Comparison of ENCODE assay signal across 21 cellular contexts in the genomic region with DNA sequence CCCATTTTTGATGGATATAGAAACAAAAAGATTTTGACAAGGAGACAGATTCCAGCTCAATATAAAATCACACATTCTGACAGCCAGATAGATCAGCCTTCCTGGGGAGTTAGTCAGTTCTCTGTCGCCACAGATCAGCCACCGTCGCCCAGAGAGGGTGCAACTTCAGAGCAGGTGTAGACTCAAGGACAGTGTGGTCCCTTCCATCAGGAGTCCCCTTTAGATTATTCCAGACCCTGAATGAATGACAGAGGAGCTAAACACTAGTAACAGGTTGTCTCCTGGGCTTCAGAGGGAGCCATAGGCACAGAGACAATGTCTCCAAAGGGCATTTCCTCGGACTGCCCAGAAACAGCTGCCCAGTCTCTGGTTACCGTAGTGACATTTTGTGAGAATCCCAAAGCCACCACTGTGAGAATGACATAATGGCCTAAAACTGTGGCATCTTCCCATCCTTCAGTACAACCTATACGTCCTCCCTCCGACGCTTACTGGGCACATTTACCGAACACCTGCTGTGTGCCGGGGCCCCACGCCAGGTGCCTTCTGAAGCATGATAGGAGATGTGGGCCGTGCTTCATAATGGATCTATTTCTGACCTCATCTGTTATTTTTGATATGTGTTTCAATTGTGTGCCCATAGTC. TPM values are rescaled to one million over a fixed set of nuclear protein-coding genes. Genes with fewer than 3 reads are reported as not detected.
DNase-seq lines count a peak whose midpoint lies in the region.
"Had no signal": no experiment of that assay in that cellular context is flagged by ENCODE, and none has a peak within 500 bp of the region (broad histone marks: within the 10 kb centered on the region; RNA-seq: fewer than 3 reads in every experiment).

No MANE protein-coding gene starts in this region.

- H3K36me3 ChIP-seq in mesendoderm (ENCODE audit: control insufficient read depth, insufficient read depth, low read length) = no peaks in the 10 kb centered on the region
- H3K36me3 ChIP-seq: colonic mucosa had no signal

- no peak overlapping the region for H3K4ac ChIP-seq in mesendoderm (ENCODE audit: low read depth, low read length)

- no peak overlapping the region for H3K18ac ChIP-seq in mesendoderm (ENCODE audit: low read length)

- no peak overlapping the region for H3K23ac ChIP-seq in mesendoderm (ENCODE audit: low read length)

- no peaks in the 10 kb centered on the region for H3K79me2 ChIP-seq in mesendoderm (ENCODE audit: control insufficient read depth, insufficient read depth, low read length)
- H3K79me2 ChIP-seq: hepatocyte had no signal

- H3K56ac ChIP-seq in mesendoderm (ENCODE audit: low read length) = no peak overlapping the region

- H2BK5ac ChIP-seq in mesendoderm (ENCODE audit: low read length) = no peak overlapping the region

- no peak overlapping the region for H4K5ac ChIP-seq in mesendoderm (ENCODE audit: low read length)

- H3K4me1 ChIP-seq in mesendoderm (ENCODE audit: control insufficient read depth, low read depth, low read length) = no peaks in the 10 kb centered on the region
- H3K4me1 ChIP-seq: breast epithelium, colonic mucosa, esophagus muscularis mucosa had no signal

- WGBS in mesendoderm (ENCODE audit: extremely low coverage, insufficient coverage, low lambda C conversion rate) = no CpG with 5 or more reads among the region's 12 CpGs

- H2BK120ac ChIP-seq in mesendoderm (ENCODE audit: low read depth, low read length) = no peak overlapping the region

- H4K8ac ChIP-seq in mesendoderm (ENCODE audit: low read depth, low read length) = no peak overlapping the region

- H2AK5ac ChIP-seq in mesendoderm (ENCODE audit: low read length) = no peak overlapping the region

- no peak overlapping the region for H3K4me3 ChIP-seq in mesendoderm (ENCODE audit: low read length)
- H3K4me3 ChIP-seq: breast epithelium, colonic mucosa, esophagus muscularis mucosa, hepatocyte, thoracic aorta had no signal

- no peaks in the 10 kb centered on the region for H3K79me1 ChIP-seq in mesendoderm (ENCODE audit: low read length)

- DNase-seq in DMS53 (lab: John Stamatoyannopoulos, UW) (peak; percentile 89), NCI-H1092 treated with DMSO at 0.1 percent for 48 hours (lab: John Stamatoyannopoulos, UW) (peak; percentile 44), NCI-H2196 treated with DMSO at 0.1 percent for 48 hours (lab: John Stamatoyannopoulos, UW; ENCODE audit: unreplicated experiment) (peak; percentile 49), mesendoderm (peak; percentile 5), occipital lobe (lab: John Stamatoyannopoulos, UW) (no peak), epidermal melanocyte (ENCODE audit: insufficient read length, low spot score) (no peak)
- DNase-seq in activated effector memory CD4-positive, alpha-beta T cell treated with anti-CD3 and anti-CD28 coated beads, Interleukin-2, amount 50 U/mL, for 16 hours = no peak
- DNase-seq: activated naive CD4-positive, alpha-beta T cell treated with anti-CD3 and anti-CD28 coated beads for 36 hours; activated T-cell treated with anti-CD3 and anti-CD28 coated beads, Interleukin-2, amount 50 U/mL, for 72 hours; colonic mucosa; effector memory CD8-positive, alpha-beta T cell; HCEC 1CT; left colon; naive thymus-derived CD8-positive, alpha-beta T cell; NCI-H1048; stimulated activated CD4-positive, alpha-beta T cell treated with anti-CD3 and anti-CD28 coated beads, Interleukin-4, amount 100 ng/mL, for 1 hour had no signal

- no peak overlapping the region for H2BK15ac ChIP-seq in mesendoderm (replicated peaks; ENCODE audit: low read depth)

- H3K27ac ChIP-seq in mesendoderm (ENCODE audit: low read depth, low read length) = no peak overlapping the region
- H3K27ac ChIP-seq: breast epithelium, C4-2B, colonic mucosa, esophagus muscularis mucosa, hepatocyte, thoracic aorta had no signal

- H3K4me2 ChIP-seq in mesendoderm (ENCODE audit: low read length) = no peak overlapping the region
- H3K4me2 ChIP-seq: hepatocyte had no signal

- no peak overlapping the region for H3K9ac ChIP-seq in mesendoderm (ENCODE audit: low read length)

- no peaks in the 10 kb centered on the region for H3K27me3 ChIP-seq in mesendoderm (ENCODE audit: insufficient read depth, low read length, poor library complexity)
- H3K27me3 ChIP-seq: breast epithelium, colonic mucosa, esophagus muscularis mucosa, hepatocyte had no signal

RNA-seq across cellular contexts. Expression of a gene that starts 47.4 kb away (rescaled TPM):
- 10.7 TPM for polyA plus RNA-seq in mesendoderm (2013, experiment 1 of 2)
- 10.9 TPM for polyA plus RNA-seq in mesendoderm (2013, experiment 2 of 2)
- 9.2 TPM for total RNA-seq in occipital lobe

Comparison
In these comparisons a context has a peak if more than half of its experiments do, and no peak if none do; other contexts are left out.
1. DNase-seq: peak in DMS53 (single experiment), NCI-H1092 treated with DMSO at 0.1 percent for 48 hours (single experiment), NCI-H2196 treated with DMSO at 0.1 percent for 48 hours (single experiment) and mesendoderm (single experiment); none in occipital lobe (single experiment), activated effector memory CD4-positive, alpha-beta T cell treated with anti-CD3 and anti-CD28 coated beads, Interleukin-2, amount 50 U/mL, for 16 hours (single experiment) and epidermal melanocyte (single experiment).